1 cellular context compared by ENCODE assay signal in genomic region chr4:151674804-151675290, GRCh38.
TF ChIP-seq lines count a peak whose summit lies in the region.

No MANE protein-coding gene starts in this region.

TF ChIP-seq in WTC11, 78 proteins besides CTCF, POLR2A, EP300 and RAD21 (continued from another document):
- TF ChIP-seq ATF1 (CRISPR knock-in tag; IDR thresholded peaks at IDR 0.05) = no peak
- TF ChIP-seq TP53 (CRISPR knock-in tag; IDR thresholded peaks at IDR 0.05) = no peak
- no peak for TF ChIP-seq ETV6 (CRISPR knock-in tag; IDR thresholded peaks at IDR 0.05)
- no peak for TF ChIP-seq JUN (CRISPR knock-in tag; IDR thresholded peaks at IDR 0.05)
- TF ChIP-seq SP1 (CRISPR knock-in tag; conservative IDR thresholded peaks at IDR 0.05) = no peak
- no peak for TF ChIP-seq NFYB (CRISPR knock-in tag; conservative IDR thresholded peaks at IDR 0.05; ENCODE audit: low read depth)
- TF ChIP-seq ZNF423 (CRISPR knock-in tag; IDR thresholded peaks at IDR 0.05) = no peak
- TF ChIP-seq GABPB1 (CRISPR knock-in tag; IDR thresholded peaks at IDR 0.05) = no peak
- TF ChIP-seq, protein P1, sequence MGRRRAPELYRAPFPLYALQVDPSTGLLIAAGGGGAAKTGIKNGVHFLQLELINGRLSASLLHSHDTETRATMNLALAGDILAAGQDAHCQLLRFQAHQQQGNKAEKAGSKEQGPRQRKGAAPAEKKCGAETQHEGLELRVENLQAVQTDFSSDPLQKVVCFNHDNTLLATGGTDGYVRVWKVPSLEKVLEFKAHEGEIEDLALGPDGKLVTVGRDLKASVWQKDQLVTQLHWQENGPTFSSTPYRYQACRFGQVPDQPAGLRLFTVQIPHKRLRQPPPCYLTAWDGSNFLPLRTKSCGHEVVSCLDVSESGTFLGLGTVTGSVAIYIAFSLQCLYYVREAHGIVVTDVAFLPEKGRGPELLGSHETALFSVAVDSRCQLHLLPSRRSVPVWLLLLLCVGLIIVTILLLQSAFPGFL (CRISPR knock-in tag; IDR thresholded peaks at IDR 0.05; ENCODE audit: borderline replicate concordance) = no peak
- no peak for TF ChIP-seq ZBTB21 (CRISPR knock-in tag; IDR thresholded peaks at IDR 0.05; ENCODE audit: borderline replicate concordance)
